Comparison of ENCODE assay signal across 9 cellular contexts in genomic region chr12:49548822-49549648, GRCh38. TPM values are rescaled to one million over a fixed set of nuclear protein-coding genes. Genes with fewer than 3 reads are reported as not detected.
DNase-seq lines count a peak whose midpoint lies in the region; ATAC-seq, FAIRE-seq and TF ChIP-seq lines count a peak whose summit lies in the region.
"Had no signal": no experiment of that assay in that cellular context is flagged by ENCODE, and none has a peak within 500 bp of the region (broad histone marks: within the 10 kb centered on the region; RNA-seq: fewer than 3 reads in every experiment).

No MANE protein-coding gene starts in this region.

- POLR2A ChIA-PET in AG04449 (lab: Yijun Ruan, JAX) = interaction anchor here (1.1 kb wide), 1 partner anchor 11 kb away, joined by 3 read pairs; no protein-coding TSS in a partner anchor

- no peaks in the 10 kb centered on the region for H3K36me3 ChIP-seq in HUES6 (ENCODE audit: control insufficient read depth, insufficient read depth, low read length)
- H3K36me3 ChIP-seq in urinary bladder (ENCODE audit: insufficient read depth) = no peaks in the 10 kb centered on the region

- H3K27me3 Mint-ChIP-seq in chondrocyte (ENCODE audit: low read depth) = peaks cover 29% of the 10 kb centered on the region

- DNase-seq in AG04449 (ENCODE audit: low read depth, low spot score) = no peak
- DNase-seq in chondrocyte (ENCODE audit: low spot score) = no peak
- peak; percentile 28 for DNase-seq in medulla oblongata (ENCODE audit: extremely low spot score)
- DNase-seq in RCC 7860 (ENCODE audit: low spot score) = no peak
- no peak for DNase-seq in D721Med (ENCODE audit: insufficient read length, low spot score)

- peak; percentile 57 for TF ChIP-seq CTCF in AG04449 (IDR thresholded peaks at IDR 0.05; ENCODE audit: insufficient read depth, low read length, missing control alignments)
- TF ChIP-seq CTCF in chondrocyte (IDR thresholded peaks at IDR 0.05) = peak; percentile 54
- no peak for TF ChIP-seq CTCF in D721Med (IDR thresholded peaks at IDR 0.05; ENCODE audit: insufficient read depth, missing control alignments)

- H3K27ac ChIP-seq in HUES6 (ENCODE audit: low read depth, low read length) = no peak overlapping the region
- no peak overlapping the region for H3K27ac ChIP-seq in urinary bladder (ENCODE audit: low read depth)

- H3K4me3 ChIP-seq in AG04449 (ENCODE audit: low read depth, low read length) (peak overlapping the region; percentile 34), HUES6 (ENCODE audit: low read depth, low read length) (peak overlapping the region; percentile 49), urinary bladder (ENCODE audit: low read depth, low read length) (peak overlapping the region; percentile 6)

- no peak for ATAC-seq in GM18502 (IDR thresholded peaks at IDR 0.05; ENCODE audit: poor library complexity, unreplicated experiment)

- H3K27ac Mint-ChIP-seq in chondrocyte (ENCODE audit: unreplicated experiment) = no peak overlapping the region

- CTCF ChIA-PET in AG04449 (lab: Yijun Ruan, JAX) = interaction anchor here (1.0 to 7.1 kb wide), 5 partner anchors 8 to 217 kb away, joined by 3 to 44 read pairs (median 9); no protein-coding TSS in a partner anchor

- peaks cover 85% of the 10 kb centered on the region for H3K27me3 ChIP-seq in HUES6 (ENCODE audit: control insufficient read depth, insufficient read depth, low read length)

- peak overlapping the region; percentile 22 for H3K4me3 Mint-ChIP-seq in chondrocyte (ENCODE audit: unreplicated experiment)

- H3K9ac ChIP-seq in HUES6 (ENCODE audit: low read length) = no peak overlapping the region

- no peaks in the 10 kb centered on the region for H3K9me3 Mint-ChIP-seq in chondrocyte (ENCODE audit: low read depth)

- WGBS in urinary bladder = 11% methylated on average over 70 of the region's 70 CpGs

- H3K4me1 Mint-ChIP-seq in chondrocyte (ENCODE audit: low read depth) = peaks cover 3% of the 10 kb centered on the region

- no peaks in the 10 kb centered on the region for H3K36me3 Mint-ChIP-seq in chondrocyte (ENCODE audit: low read depth)

- FAIRE-seq in RCC 7860 (lab: Jason Lieb, UNC) (no peak), D721Med (lab: Jason Lieb, UNC) (no peak)
- FAIRE-seq: GM18507 had no signal

- H3K4me1 ChIP-seq in HUES6 (ENCODE audit: control insufficient read depth, insufficient read depth, low read length) (peaks cover 12% of the 10 kb centered on the region), urinary bladder (ENCODE audit: insufficient read depth) (no peaks in the 10 kb centered on the region)

- H3K9me3 ChIP-seq in HUES6 (ENCODE audit: control insufficient read depth, insufficient read depth, low read depth, low read length) = no peaks in the 10 kb centered on the region

RNA-seq across cellular contexts. Expression of gene KCNH3, which starts 10.2 kb away (rescaled TPM):
- total RNA-seq in chondrocyte (0.10 to 0.27 TPM in 2 of 3 replicates, not detected in the other), urinary bladder (0.58 TPM)
- 0.28 TPM for polyA plus RNA-seq in urinary bladder

RNA-seq across cellular contexts. Expression of gene MCRS1, which starts 18.9 kb away (rescaled TPM):
- total RNA-seq in chondrocyte = 44.9 to 55.9 TPM (median 47.2 TPM) in 3 replicates
- total RNA-seq in urinary bladder = 23.0 TPM
- 48.3 TPM for polyA plus RNA-seq in urinary bladder

RNA-seq across cellular contexts. Expression of gene FAM186B, which starts 56.4 kb away (rescaled TPM):
- 0.27 to 0.51 TPM (median 0.46 TPM) in 3 replicates for total RNA-seq in chondrocyte
- 0.16 TPM for total RNA-seq in urinary bladder
- 0.25 TPM for polyA plus RNA-seq in urinary bladder
